In the genomic region with DNA sequence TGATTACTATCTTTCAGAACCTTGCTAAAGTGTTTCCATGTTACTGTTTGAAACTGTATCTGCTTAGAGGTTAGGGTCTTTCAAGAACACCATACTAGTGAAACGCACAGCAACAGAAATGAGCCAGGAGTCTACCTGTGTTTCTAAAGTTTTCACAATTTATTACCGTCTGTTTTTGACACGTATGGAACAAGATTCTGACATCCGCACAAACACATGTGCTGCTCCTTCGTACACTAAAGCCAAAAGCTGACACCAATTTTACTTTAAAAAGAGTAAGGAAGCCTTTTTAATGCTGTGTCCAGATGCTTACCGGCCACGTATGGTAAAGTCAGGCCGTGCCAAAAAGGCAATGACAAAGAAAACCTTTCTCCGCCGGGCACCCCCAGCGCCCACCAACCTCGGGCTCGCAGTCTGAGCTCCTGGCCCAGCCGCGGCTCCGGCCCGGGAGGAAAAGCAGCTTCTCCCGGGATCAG, we compare ENCODE assay signal across 1 cellular context.
TF ChIP-seq lines count a peak whose summit lies in the region.

No MANE protein-coding gene starts in this region.

TF ChIP-seq in GM23338, 12 proteins besides CTCF, POLR2A, EP300 and RAD21 (continued from another document):
- TF ChIP-seq, protein P1, sequence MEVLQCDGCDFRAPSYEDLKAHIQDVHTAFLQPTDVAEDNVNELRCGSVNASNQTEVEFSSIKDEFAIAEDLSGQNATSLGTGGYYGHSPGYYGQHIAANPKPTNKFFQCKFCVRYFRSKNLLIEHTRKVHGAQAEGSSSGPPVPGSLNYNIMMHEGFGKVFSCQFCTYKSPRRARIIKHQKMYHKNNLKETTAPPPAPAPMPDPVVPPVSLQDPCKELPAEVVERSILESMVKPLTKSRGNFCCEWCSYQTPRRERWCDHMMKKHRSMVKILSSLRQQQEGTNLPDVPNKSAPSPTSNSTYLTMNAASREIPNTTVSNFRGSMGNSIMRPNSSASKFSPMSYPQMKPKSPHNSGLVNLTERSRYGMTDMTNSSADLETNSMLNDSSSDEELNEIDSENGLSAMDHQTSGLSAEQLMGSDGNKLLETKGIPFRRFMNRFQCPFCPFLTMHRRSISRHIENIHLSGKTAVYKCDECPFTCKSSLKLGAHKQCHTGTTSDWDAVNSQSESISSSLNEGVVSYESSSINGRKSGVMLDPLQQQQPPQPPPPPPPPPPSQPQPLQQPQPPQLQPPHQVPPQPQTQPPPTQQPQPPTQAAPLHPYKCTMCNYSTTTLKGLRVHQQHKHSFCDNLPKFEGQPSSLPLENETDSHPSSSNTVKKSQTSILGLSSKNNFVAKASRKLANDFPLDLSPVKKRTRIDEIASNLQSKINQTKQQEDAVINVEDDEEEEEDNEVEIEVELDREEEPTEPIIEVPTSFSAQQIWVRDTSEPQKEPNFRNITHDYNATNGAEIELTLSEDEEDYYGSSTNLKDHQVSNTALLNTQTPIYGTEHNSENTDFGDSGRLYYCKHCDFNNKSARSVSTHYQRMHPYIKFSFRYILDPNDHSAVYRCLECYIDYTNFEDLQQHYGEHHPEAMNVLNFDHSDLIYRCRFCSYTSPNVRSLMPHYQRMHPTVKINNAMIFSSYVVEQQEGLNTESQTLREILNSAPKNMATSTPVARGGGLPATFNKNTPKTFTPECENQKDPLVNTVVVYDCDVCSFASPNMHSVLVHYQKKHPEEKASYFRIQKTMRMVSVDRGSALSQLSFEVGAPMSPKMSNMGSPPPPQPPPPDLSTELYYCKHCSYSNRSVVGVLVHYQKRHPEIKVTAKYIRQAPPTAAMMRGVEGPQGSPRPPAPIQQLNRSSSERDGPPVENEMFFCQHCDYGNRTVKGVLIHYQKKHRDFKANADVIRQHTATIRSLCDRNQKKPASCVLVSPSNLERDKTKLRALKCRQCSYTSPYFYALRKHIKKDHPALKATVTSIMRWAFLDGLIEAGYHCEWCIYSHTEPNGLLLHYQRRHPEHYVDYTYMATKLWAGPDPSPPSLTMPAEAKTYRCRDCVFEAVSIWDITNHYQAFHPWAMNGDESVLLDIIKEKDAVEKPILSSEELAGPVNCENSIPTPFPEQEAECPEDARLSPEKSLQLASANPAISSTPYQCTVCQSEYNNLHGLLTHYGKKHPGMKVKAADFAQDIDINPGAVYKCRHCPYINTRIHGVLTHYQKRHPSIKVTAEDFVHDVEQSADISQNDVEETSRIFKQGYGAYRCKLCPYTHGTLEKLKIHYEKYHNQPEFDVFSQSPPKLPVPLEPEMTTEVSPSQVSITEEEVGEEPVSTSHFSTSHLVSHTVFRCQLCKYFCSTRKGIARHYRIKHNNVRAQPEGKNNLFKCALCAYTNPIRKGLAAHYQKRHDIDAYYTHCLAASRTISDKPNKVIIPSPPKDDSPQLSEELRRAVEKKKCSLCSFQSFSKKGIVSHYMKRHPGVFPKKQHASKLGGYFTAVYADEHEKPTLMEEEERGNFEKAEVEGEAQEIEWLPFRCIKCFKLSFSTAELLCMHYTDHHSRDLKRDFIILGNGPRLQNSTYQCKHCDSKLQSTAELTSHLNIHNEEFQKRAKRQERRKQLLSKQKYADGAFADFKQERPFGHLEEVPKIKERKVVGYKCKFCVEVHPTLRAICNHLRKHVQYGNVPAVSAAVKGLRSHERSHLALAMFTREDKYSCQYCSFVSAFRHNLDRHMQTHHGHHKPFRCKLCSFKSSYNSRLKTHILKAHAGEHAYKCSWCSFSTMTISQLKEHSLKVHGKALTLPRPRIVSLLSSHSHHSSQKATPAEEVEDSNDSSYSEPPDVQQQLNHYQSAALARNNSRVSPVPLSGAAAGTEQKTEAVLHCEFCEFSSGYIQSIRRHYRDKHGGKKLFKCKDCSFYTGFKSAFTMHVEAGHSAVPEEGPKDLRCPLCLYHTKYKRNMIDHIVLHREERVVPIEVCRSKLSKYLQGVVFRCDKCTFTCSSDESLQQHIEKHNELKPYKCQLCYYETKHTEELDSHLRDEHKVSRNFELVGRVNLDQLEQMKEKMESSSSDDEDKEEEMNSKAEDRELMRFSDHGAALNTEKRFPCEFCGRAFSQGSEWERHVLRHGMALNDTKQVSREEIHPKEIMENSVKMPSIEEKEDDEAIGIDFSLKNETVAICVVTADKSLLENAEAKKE (CRISPR knock-in tag; IDR thresholded peaks at IDR 0.05): no peak
- TF ChIP-seq ZNF331 (CRISPR knock-in tag; IDR thresholded peaks at IDR 0.05; ENCODE audit: low read depth) (no peak), STAT1 (IDR thresholded peaks at IDR 0.05; ENCODE audit: unreplicated experiment) (no peak), NANOG (IDR thresholded peaks at IDR 0.05; ENCODE audit: borderline replicate concordance) (no peak), POLR2AphosphoS5 (IDR thresholded peaks at IDR 0.05; ENCODE audit: low read depth) (no peak), ZNF114 (CRISPR knock-in tag; IDR thresholded peaks at IDR 0.05) (no peak), JUNB (IDR thresholded peaks at IDR 0.05; ENCODE audit: unreplicated experiment) (no peak)
- TF ChIP-seq, protein P2, sequence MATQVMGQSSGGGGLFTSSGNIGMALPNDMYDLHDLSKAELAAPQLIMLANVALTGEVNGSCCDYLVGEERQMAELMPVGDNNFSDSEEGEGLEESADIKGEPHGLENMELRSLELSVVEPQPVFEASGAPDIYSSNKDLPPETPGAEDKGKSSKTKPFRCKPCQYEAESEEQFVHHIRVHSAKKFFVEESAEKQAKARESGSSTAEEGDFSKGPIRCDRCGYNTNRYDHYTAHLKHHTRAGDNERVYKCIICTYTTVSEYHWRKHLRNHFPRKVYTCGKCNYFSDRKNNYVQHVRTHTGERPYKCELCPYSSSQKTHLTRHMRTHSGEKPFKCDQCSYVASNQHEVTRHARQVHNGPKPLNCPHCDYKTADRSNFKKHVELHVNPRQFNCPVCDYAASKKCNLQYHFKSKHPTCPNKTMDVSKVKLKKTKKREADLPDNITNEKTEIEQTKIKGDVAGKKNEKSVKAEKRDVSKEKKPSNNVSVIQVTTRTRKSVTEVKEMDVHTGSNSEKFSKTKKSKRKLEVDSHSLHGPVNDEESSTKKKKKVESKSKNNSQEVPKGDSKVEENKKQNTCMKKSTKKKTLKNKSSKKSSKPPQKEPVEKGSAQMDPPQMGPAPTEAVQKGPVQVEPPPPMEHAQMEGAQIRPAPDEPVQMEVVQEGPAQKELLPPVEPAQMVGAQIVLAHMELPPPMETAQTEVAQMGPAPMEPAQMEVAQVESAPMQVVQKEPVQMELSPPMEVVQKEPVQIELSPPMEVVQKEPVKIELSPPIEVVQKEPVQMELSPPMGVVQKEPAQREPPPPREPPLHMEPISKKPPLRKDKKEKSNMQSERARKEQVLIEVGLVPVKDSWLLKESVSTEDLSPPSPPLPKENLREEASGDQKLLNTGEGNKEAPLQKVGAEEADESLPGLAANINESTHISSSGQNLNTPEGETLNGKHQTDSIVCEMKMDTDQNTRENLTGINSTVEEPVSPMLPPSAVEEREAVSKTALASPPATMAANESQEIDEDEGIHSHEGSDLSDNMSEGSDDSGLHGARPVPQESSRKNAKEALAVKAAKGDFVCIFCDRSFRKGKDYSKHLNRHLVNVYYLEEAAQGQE (IDR thresholded peaks at IDR 0.05; ENCODE audit: unreplicated experiment): no peak
- TF ChIP-seq, protein P3, sequence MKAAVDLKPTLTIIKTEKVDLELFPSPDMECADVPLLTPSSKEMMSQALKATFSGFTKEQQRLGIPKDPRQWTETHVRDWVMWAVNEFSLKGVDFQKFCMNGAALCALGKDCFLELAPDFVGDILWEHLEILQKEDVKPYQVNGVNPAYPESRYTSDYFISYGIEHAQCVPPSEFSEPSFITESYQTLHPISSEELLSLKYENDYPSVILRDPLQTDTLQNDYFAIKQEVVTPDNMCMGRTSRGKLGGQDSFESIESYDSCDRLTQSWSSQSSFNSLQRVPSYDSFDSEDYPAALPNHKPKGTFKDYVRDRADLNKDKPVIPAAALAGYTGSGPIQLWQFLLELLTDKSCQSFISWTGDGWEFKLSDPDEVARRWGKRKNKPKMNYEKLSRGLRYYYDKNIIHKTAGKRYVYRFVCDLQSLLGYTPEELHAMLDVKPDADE (IDR thresholded peaks at IDR 0.05): no peak
